ENCODE assay signal across 22 cellular contexts in genomic region chr5:178531786-178532185, GRCh38. TPM values are rescaled to one million over a fixed set of nuclear protein-coding genes. Genes with fewer than 3 reads are reported as not detected.
"Had no signal": no experiment of that assay in that cellular context is flagged by ENCODE, and none has a peak within 500 bp of the region (broad histone marks: within the 10 kb centered on the region; RNA-seq: fewer than 3 reads in every experiment).

No MANE protein-coding gene starts in this region.

- H3K27me3 ChIP-seq: colonic mucosa, foreskin keratinocyte, right lobe of liver, tibial nerve had no signal

- DNase-seq: colonic mucosa; dermis blood vessel endothelial cell; endodermal cell; erythroblast; foreskin keratinocyte; immature natural killer cell; left cardiac atrium; left ventricle myocardium superior; mesenchymal stem cell; midbrain; retina; stimulated activated CD4-positive, alpha-beta T cell treated with anti-CD3 and anti-CD28 coated beads, Interleukin-15, amount 100 ng/mL, for 24 hours; stimulated activated CD4-positive, alpha-beta T cell treated with anti-CD3 and anti-CD28 coated beads, Interleukin-1b, Interleukin-23, amount 100 ng/mL, for 48 hours; stimulated activated CD4-positive, alpha-beta T cell treated with anti-CD3 and anti-CD28 coated beads, Interleukin-4, amount 100 ng/mL, for 24 hours had no signal

- H3K4me1 ChIP-seq: colonic mucosa, foreskin keratinocyte, psoas muscle, right lobe of liver had no signal

- H3K27ac ChIP-seq: colonic mucosa, foreskin keratinocyte, parathyroid adenoma, psoas muscle, right lobe of liver, tibial nerve had no signal

- H3K4me3 ChIP-seq: colonic mucosa, lung, psoas muscle, right lobe of liver, tibial nerve had no signal

- ATAC-seq: foreskin keratinocyte; left cardiac atrium; left ventricle myocardium superior; natural killer cell treated with Interleukin-12 subunit alpha and Interleukin-12 subunit beta and Interleukin-15 and Interleukin-18, amount 100 ng/mL, for 72 hours; psoas muscle; right lobe of liver; stimulated activated memory B cell treated with anti-CD40 and anti-IgM and Interleukin-4, amounts not matched to agents 10 μg/mL and 1 μg/mL and 100 μg/mL, for 72 hours had no signal

- H3K9me3 ChIP-seq: colonic mucosa, psoas muscle, right lobe of liver, tibial nerve had no signal

- H3K36me3 ChIP-seq: colonic mucosa, right lobe of liver, tibial nerve had no signal

RNA-seq across cellular contexts. Expression of gene COL23A1, which starts 58.4 kb away (rescaled TPM):
- total RNA-seq: endothelial cell of umbilical vein had no signal
